13 cellular contexts compared by ENCODE assay signal in the genomic region with DNA sequence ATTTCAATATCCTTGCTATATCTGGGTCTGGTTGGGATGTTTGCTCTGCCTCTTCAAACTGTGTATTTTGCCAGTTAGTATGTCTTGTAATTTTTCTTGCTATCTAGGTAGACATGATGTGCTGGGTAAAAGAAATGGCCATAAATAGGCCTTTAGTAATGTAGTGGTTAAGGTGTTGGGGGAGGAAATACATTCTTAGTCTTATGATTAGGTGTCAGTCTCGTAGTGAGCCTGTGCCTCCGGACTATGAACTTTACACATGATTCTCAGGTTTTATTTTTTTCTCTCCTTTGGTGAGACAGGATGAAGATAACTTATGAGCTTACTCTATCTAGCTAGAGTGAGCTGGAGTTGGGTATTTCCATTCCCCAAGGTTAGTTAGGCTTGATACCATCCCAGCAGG. TPM values are rescaled to one million over a fixed set of nuclear protein-coding genes. Genes with fewer than 3 reads are reported as not detected.
DNase-seq lines count a peak whose midpoint lies in the region; ATAC-seq and TF ChIP-seq lines count a peak whose summit lies in the region.
"Had no signal": no experiment of that assay in that cellular context is flagged by ENCODE, and none has a peak within 500 bp of the region (broad histone marks: within the 10 kb centered on the region; RNA-seq: fewer than 3 reads in every experiment).

No MANE protein-coding gene starts in this region.

- H3K36me3 ChIP-seq in MM.1S (replicated peaks; ENCODE audit: insufficient read depth, low read length) (no peaks in the 10 kb centered on the region), Peyer's patch (no peaks in the 10 kb centered on the region)

- no peaks in the 10 kb centered on the region for H3K36me3 Mint-ChIP-seq in CD4-positive, alpha-beta T cell (ENCODE audit: low read depth)

- TF ChIP-seq CTCF in MM.1S (IDR thresholded peaks at IDR 0.05; ENCODE audit: low read length) = no peak
- no peak for TF ChIP-seq CTCF in Peyer's patch (IDR thresholded peaks at IDR 0.05)
- no peak for TF ChIP-seq CTCF in CD4-positive, alpha-beta T cell (IDR thresholded peaks at IDR 0.05)

- peak overlapping the region; percentile 64 for H3K4me2 ChIP-seq in MM.1S (ENCODE audit: low read depth, low read length)
- H3K4me2 ChIP-seq: SK-N-SH had no signal

- H3K4me1 ChIP-seq in MM.1S (ENCODE audit: low read length) (peaks cover 37% of the 10 kb centered on the region), Peyer's patch (no peaks in the 10 kb centered on the region)

- no peaks in the 10 kb centered on the region for H3K9me3 Mint-ChIP-seq in CD4-positive, alpha-beta T cell

- no peak for TF ChIP-seq POLR2A in Peyer's patch (IDR thresholded peaks at IDR 0.05)

- H3K27me3 Mint-ChIP-seq in CD4-positive, alpha-beta T cell = no peaks in the 10 kb centered on the region

- H4K20me1 ChIP-seq in MM.1S (ENCODE audit: insufficient read depth, low read length) = no peaks in the 10 kb centered on the region

- POLR2A ChIA-PET in CD4-positive, alpha-beta T cell (lab: Charles Lee) = no interaction called here

- H3F3A ChIP-seq in MM.1S (ENCODE audit: insufficient read depth, low read length) = peaks cover 17% of the 10 kb centered on the region

- H3K4me3 Mint-ChIP-seq in CD4-positive, alpha-beta T cell = no peak overlapping the region

- H3K79me2 ChIP-seq in MM.1S (ENCODE audit: low read length) = no peaks in the 10 kb centered on the region

- peak overlapping the region; percentile 15; the same call in 1 of the 2 replicates for H3K9ac ChIP-seq in MM.1S (ENCODE audit: low read length)
- H3K9ac ChIP-seq: SK-N-SH had no signal

- ATAC-seq in GM18520 (IDR thresholded peaks at IDR 0.05; ENCODE audit: unreplicated experiment) (peak; percentile 87), GM21381 (IDR thresholded peaks at IDR 0.05; ENCODE audit: unreplicated experiment) (peak; percentile 94), HG02981 (IDR thresholded peaks at IDR 0.05; ENCODE audit: unreplicated experiment) (peak; percentile 62)
- no peak for ATAC-seq in CD4-positive, alpha-beta T cell (ENCODE audit: poor library complexity)

- H3K9me3 ChIP-seq in MM.1S (replicated peaks; ENCODE audit: insufficient read depth, low read length) (no peaks in the 10 kb centered on the region), Peyer's patch (no peaks in the 10 kb centered on the region)
- H3K9me3 ChIP-seq in CD4-positive, alpha-beta T cell (ENCODE audit: control insufficient read depth, low read length) = no peaks in the 10 kb centered on the region

- CTCF ChIA-PET in CD4-positive, alpha-beta T cell (lab: Charles Lee) = interaction anchor here (1.6 kb wide), 1 partner anchor 10 kb away, joined by 3 read pairs; no protein-coding TSS in a partner anchor

- no peaks in the 10 kb centered on the region for H3K4me1 Mint-ChIP-seq in CD4-positive, alpha-beta T cell (ENCODE audit: low read depth)

- H3K9me2 ChIP-seq in MM.1S (replicated peaks; ENCODE audit: insufficient read depth, low read length) = no peaks in the 10 kb centered on the region
- H3K9me2 ChIP-seq: SK-N-SH had no signal

- H3K27me3 ChIP-seq in MM.1S (replicated peaks; ENCODE audit: insufficient read depth, low read length) = no peaks in the 10 kb centered on the region
- no peaks in the 10 kb centered on the region for H3K27me3 ChIP-seq in Peyer's patch
- no peaks in the 10 kb centered on the region for H3K27me3 ChIP-seq in CD4-positive, alpha-beta T cell (ENCODE audit: control insufficient read depth, insufficient read depth, low read length)

- H2AFZ ChIP-seq in MM.1S (ENCODE audit: low read length) = peak overlapping the region; percentile 9; the same call in 1 of the 2 replicates

- H3K4me3 ChIP-seq in MM.1S (ENCODE audit: low read length) (peak overlapping the region; percentile 1; the same call in 1 of the 2 replicates), Peyer's patch (no peak overlapping the region)

- DNase-seq in MM.1S = peak; percentile 75
- DNase-seq in SIG-M5 treated with dmso at 0.1 percent for 504 hours (lab: John Stamatoyannopoulos, UW; ENCODE audit: unreplicated experiment) = no peak
- no peak for DNase-seq in iPS-NIHi7 (ENCODE audit: extremely low spot score)
- DNase-seq in Peyer's patch = no peak
- no peak for DNase-seq in CD4-positive, alpha-beta T cell
- DNase-seq: NCI-H1092, SK-N-SH had no signal

- intact Hi-C loops in CD4-positive, alpha-beta T cell (cut with DNase I, micrococcal nuclease) = no loop called here

- peak overlapping the region; percentile 72 for H3K27ac ChIP-seq in MM.1S (ENCODE audit: low read length)
- H3K27ac ChIP-seq in Peyer's patch = no peak overlapping the region
- H3K27ac ChIP-seq in CD4-positive, alpha-beta T cell (ENCODE audit: low read depth, low read length) = no peak overlapping the region
- H3K27ac ChIP-seq: C4-2B had no signal

- no peak overlapping the region for H3K27ac Mint-ChIP-seq in CD4-positive, alpha-beta T cell

RNA-seq across cellular contexts. Expression of gene NME8, which starts 32.4 kb away (rescaled TPM):
- total RNA-seq in Peyer's patch = 1 to 10 TPM in 1 of 4 donors, not detected in 3; 1.7 TPM
- total RNA-seq in CD4-positive, alpha-beta T cell = not detected
- total RNA-seq: chondrocyte, temporal lobe had no signal
